1 cellular context compared by ENCODE assay signal in the genomic region with DNA sequence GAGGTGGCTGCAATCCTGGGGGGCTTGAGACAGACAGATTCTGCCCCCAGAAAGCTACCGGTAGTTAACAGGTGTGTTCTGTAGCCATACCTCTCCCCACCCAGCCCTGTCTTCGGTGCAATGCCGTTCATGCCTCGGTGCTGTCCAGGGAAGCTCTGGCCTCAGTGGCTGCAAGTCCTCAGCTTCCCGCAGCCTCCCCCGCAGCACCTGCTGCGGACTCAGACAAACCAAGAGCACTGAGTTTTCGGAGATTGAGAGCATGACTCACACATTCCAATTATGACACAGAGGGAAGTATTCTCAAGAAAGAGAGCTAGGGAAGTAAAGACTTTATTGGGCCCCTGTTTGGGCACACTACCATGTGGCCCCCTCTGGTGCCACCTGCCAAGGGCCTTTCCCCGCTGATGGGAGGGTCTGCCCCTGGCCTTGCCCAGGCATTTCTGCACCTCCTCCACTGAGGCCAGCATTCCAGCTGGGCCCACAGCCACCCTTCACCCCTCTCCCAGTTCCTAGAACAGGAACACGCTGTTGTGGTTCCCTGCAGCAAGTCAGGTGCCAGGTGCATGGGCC.
TF ChIP-seq lines count a peak whose summit lies in the region.

No MANE protein-coding gene starts in this region.

TF ChIP-seq in K562, 482 proteins besides CTCF, POLR2A, EP300 and RAD21 (continued from another document and continues in another):
- TF ChIP-seq JUN (IDR thresholded peaks at IDR 0.05; ENCODE audit: borderline replicate concordance, low read depth, low read length) (peak; percentile 96), JUN (CRISPR knock-in tag; IDR thresholded peaks at IDR 0.05; ENCODE audit: borderline replicate concordance) (peak; percentile 89; the same call in 1 of the 2 replicates), SAP30 (IDR thresholded peaks at IDR 0.05; ENCODE audit: borderline replicate concordance, insufficient read depth, low read depth, low read length, poor library complexity, severe bottlenecking) (no peak), SMAD4 (CRISPR knock-in tag; conservative IDR thresholded peaks at IDR 0.05) (peak; percentile 73), BDP1 (IDR thresholded peaks at IDR 0.05; ENCODE audit: insufficient read depth, insufficient read length) (no peak), BHLHE40 (IDR thresholded peaks at IDR 0.05; ENCODE audit: low read length) (peak; percentile 77), FOS (IDR thresholded peaks at IDR 0.05; ENCODE audit: extremely low read depth, insufficient read length) (peak; percentile 70), NR2C2 (CRISPR knock-in tag; IDR thresholded peaks at IDR 0.05) (peak; percentile 57; the same call in 1 of the 2 replicates), NR2C2 (tag; IDR thresholded peaks at IDR 0.05) (no peak), SMARCE1 (IDR thresholded peaks at IDR 0.05) (peak; percentile 88), ZNF77 (CRISPR knock-in tag; IDR thresholded peaks at IDR 0.05) (no peak), NCOA1 (IDR thresholded peaks at IDR 0.05; ENCODE audit: low read depth) (no peak), POLR2H (tag; IDR thresholded peaks at IDR 0.05; ENCODE audit: low read depth) (no peak), SNIP1 (IDR thresholded peaks at IDR 0.05; ENCODE audit: low read depth) (no peak), CBFA2T2 (conservative IDR thresholded peaks at IDR 0.05) (peak; percentile 55), NFRKB (IDR thresholded peaks at IDR 0.05; ENCODE audit: low read depth) (no peak), MAFK (IDR thresholded peaks at IDR 0.05; ENCODE audit: low read length) (no peak), SMARCA4 (IDR thresholded peaks at IDR 0.05) (peak; percentile 85), CBFA2T3 (IDR thresholded peaks at IDR 0.05) (peak; percentile 77), FOXA3 (CRISPR knock-in tag; conservative IDR thresholded peaks at IDR 0.05 in 1 of 2, IDR thresholded peaks at IDR 0.05 in 1 of 2) (no peak), CEBPG (CRISPR knock-in tag; IDR thresholded peaks at IDR 0.05) (peak; percentile 27; the same call in 1 of the 2 replicates), CEBPG (tag; conservative IDR thresholded peaks at IDR 0.05 in 1 of 2, IDR thresholded peaks at IDR 0.05 in 1 of 2) (no peak), CC2D1A (IDR thresholded peaks at IDR 0.05) (no peak), KLF16 (IDR thresholded peaks at IDR 0.05) (peak; percentile 61; the same call in 1 of the 2 replicates), POLR2G (IDR thresholded peaks at IDR 0.05; ENCODE audit: low read depth, low read length) (0 out of 2 replicates have a peak, but pooled peaks have one; percentile 30), RCOR1 (IDR thresholded peaks at IDR 0.05; ENCODE audit: borderline replicate concordance in 1 of 2, low read depth in 2 of 2, low read length in 2 of 2) (peak; percentile 75 to 98), U2AF2 (optimal IDR thresholded peaks at IDR 0.05; ENCODE audit: low read depth, low read length) (no peak), EHMT2 (IDR thresholded peaks at IDR 0.05) (no peak), TCF3 (CRISPR knock-in tag; IDR thresholded peaks at IDR 0.05) (peak; percentile 73), KDM1A (IDR thresholded peaks at IDR 0.05) (peak; percentile 97 to 98), L3MBTL2 (IDR thresholded peaks at IDR 0.05) (peak; percentile 52; the same call in 1 of the 2 replicates), HMGN3 (IDR thresholded peaks at IDR 0.05; ENCODE audit: borderline replicate concordance, extremely low read depth, insufficient read length, low read depth, low read length) (no peak), ZC3H11A (IDR thresholded peaks at IDR 0.05; ENCODE audit: low read depth, low read length) (no peak), C11orf30 (IDR thresholded peaks at IDR 0.05; ENCODE audit: low read depth) (0 out of 2 replicates have a peak, but pooled peaks have one; percentile 18), CSDE1 (IDR thresholded peaks at IDR 0.05) (no peak), EGR1 (conservative IDR thresholded peaks at IDR 0.05) (peak; percentile 89), ZNF583 (CRISPR knock-in tag; IDR thresholded peaks at IDR 0.05) (no peak), SMARCC2 (IDR thresholded peaks at IDR 0.05; ENCODE audit: low read depth) (peak; percentile 67; the same call in 1 of the 2 replicates), MAZ (CRISPR knock-in tag; conservative IDR thresholded peaks at IDR 0.05 in 1 of 2, IDR thresholded peaks at IDR 0.05 in 1 of 2) (peak in 1 of 2 experiments; percentile 63; a peak in 1 of 4 replicates), TRIM24 (IDR thresholded peaks at IDR 0.05) (peak; percentile 6 to 23; a peak in 1 of 4 replicates), ZNF12 (CRISPR knock-in tag; IDR thresholded peaks at IDR 0.05) (peak; percentile 31; the same call in 1 of the 2 replicates), CTBP1 (IDR thresholded peaks at IDR 0.05; ENCODE audit: borderline replicate concordance) (peak; percentile 92), ELF4 (CRISPR knock-in tag; IDR thresholded peaks at IDR 0.05) (0 out of 2 replicates have a peak, but pooled peaks have one; percentile 26), ZC3H8 (IDR thresholded peaks at IDR 0.05) (no peak), NFE2 (IDR thresholded peaks at IDR 0.05; ENCODE audit: low read depth) (peak; percentile 50), HDAC1 (IDR thresholded peaks at IDR 0.05) (peak in 1 of 2 experiments; percentile 88; a peak in 2 of 4 replicates), SP1 (CRISPR knock-in tag; IDR thresholded peaks at IDR 0.05) (peak; percentile 48; the same call in 1 of the 2 replicates), TEAD4 (IDR thresholded peaks at IDR 0.05; ENCODE audit: low read length) (peak; percentile 74), TEAD4 (CRISPR knock-in tag; IDR thresholded peaks at IDR 0.05; ENCODE audit: borderline replicate concordance) (no peak), JUND (IDR thresholded peaks at IDR 0.05; ENCODE audit: borderline replicate concordance, low read depth, low read length) (peak; percentile 98), JUND (tag; IDR thresholded peaks at IDR 0.05; ENCODE audit: borderline replicate concordance, low read depth, low read length) (peak; percentile 95; the same call in 2 of the 3 replicates), HDAC2 (IDR thresholded peaks at IDR 0.05) (peak; percentile 81), CCNT2 (IDR thresholded peaks at IDR 0.05; ENCODE audit: borderline replicate concordance, extremely low read depth, insufficient read length, low read depth, low read length) (peak; percentile 61), PTBP1 (IDR thresholded peaks at IDR 0.05; ENCODE audit: low read depth, low read length) (no peak)
- TF ChIP-seq, protein P1, sequence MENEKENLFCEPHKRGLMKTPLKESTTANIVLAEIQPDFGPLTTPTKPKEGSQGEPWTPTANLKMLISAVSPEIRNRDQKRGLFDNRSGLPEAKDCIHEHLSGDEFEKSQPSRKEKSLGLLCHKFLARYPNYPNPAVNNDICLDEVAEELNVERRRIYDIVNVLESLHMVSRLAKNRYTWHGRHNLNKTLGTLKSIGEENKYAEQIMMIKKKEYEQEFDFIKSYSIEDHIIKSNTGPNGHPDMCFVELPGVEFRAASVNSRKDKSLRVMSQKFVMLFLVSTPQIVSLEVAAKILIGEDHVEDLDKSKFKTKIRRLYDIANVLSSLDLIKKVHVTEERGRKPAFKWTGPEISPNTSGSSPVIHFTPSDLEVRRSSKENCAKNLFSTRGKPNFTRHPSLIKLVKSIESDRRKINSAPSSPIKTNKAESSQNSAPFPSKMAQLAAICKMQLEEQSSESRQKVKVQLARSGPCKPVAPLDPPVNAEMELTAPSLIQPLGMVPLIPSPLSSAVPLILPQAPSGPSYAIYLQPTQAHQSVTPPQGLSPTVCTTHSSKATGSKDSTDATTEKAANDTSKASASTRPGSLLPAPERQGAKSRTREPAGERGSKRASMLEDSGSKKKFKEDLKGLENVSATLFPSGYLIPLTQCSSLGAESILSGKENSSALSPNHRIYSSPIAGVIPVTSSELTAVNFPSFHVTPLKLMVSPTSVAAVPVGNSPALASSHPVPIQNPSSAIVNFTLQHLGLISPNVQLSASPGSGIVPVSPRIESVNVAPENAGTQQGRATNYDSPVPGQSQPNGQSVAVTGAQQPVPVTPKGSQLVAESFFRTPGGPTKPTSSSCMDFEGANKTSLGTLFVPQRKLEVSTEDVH (IDR thresholded peaks at IDR 0.05; ENCODE audit: low read depth, partially characterized antibody) = peak; percentile 47
- TF ChIP-seq, protein P2, sequence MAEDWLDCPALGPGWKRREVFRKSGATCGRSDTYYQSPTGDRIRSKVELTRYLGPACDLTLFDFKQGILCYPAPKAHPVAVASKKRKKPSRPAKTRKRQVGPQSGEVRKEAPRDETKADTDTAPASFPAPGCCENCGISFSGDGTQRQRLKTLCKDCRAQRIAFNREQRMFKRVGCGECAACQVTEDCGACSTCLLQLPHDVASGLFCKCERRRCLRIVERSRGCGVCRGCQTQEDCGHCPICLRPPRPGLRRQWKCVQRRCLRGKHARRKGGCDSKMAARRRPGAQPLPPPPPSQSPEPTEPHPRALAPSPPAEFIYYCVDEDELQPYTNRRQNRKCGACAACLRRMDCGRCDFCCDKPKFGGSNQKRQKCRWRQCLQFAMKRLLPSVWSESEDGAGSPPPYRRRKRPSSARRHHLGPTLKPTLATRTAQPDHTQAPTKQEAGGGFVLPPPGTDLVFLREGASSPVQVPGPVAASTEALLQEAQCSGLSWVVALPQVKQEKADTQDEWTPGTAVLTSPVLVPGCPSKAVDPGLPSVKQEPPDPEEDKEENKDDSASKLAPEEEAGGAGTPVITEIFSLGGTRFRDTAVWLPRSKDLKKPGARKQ (CRISPR knock-in tag; IDR thresholded peaks at IDR 0.05) = no peak
- TF ChIP-seq, protein P3, sequence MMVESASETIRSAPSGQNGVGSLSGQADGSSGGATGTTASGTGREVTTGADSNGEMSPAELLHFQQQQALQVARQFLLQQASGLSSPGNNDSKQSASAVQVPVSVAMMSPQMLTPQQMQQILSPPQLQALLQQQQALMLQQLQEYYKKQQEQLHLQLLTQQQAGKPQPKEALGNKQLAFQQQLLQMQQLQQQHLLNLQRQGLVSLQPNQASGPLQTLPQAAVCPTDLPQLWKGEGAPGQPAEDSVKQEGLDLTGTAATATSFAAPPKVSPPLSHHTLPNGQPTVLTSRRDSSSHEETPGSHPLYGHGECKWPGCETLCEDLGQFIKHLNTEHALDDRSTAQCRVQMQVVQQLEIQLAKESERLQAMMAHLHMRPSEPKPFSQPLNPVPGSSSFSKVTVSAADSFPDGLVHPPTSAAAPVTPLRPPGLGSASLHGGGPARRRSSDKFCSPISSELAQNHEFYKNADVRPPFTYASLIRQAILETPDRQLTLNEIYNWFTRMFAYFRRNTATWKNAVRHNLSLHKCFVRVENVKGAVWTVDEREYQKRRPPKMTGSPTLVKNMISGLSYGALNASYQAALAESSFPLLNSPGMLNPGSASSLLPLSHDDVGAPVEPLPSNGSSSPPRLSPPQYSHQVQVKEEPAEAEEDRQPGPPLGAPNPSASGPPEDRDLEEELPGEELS (CRISPR knock-in tag; IDR thresholded peaks at IDR 0.05; ENCODE audit: borderline replicate concordance) = no peak
- TF ChIP-seq, protein P4, sequence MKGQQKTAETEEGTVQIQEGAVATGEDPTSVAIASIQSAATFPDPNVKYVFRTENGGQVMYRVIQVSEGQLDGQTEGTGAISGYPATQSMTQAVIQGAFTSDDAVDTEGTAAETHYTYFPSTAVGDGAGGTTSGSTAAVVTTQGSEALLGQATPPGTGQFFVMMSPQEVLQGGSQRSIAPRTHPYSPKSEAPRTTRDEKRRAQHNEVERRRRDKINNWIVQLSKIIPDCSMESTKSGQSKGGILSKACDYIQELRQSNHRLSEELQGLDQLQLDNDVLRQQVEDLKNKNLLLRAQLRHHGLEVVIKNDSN (CRISPR knock-in tag; IDR thresholded peaks at IDR 0.05) = 0 out of 2 replicates have a peak, but pooled peaks have one; percentile 29
- TF ChIP-seq, protein P5, sequence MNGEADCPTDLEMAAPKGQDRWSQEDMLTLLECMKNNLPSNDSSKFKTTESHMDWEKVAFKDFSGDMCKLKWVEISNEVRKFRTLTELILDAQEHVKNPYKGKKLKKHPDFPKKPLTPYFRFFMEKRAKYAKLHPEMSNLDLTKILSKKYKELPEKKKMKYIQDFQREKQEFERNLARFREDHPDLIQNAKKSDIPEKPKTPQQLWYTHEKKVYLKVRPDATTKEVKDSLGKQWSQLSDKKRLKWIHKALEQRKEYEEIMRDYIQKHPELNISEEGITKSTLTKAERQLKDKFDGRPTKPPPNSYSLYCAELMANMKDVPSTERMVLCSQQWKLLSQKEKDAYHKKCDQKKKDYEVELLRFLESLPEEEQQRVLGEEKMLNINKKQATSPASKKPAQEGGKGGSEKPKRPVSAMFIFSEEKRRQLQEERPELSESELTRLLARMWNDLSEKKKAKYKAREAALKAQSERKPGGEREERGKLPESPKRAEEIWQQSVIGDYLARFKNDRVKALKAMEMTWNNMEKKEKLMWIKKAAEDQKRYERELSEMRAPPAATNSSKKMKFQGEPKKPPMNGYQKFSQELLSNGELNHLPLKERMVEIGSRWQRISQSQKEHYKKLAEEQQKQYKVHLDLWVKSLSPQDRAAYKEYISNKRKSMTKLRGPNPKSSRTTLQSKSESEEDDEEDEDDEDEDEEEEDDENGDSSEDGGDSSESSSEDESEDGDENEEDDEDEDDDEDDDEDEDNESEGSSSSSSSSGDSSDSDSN (IDR thresholded peaks at IDR 0.05; ENCODE audit: borderline replicate concordance in 1 of 2, low read depth in 2 of 2, low read length in 2 of 2) = no peak; a peak in 1 of 4 replicates
- TF ChIP-seq, protein P6, sequence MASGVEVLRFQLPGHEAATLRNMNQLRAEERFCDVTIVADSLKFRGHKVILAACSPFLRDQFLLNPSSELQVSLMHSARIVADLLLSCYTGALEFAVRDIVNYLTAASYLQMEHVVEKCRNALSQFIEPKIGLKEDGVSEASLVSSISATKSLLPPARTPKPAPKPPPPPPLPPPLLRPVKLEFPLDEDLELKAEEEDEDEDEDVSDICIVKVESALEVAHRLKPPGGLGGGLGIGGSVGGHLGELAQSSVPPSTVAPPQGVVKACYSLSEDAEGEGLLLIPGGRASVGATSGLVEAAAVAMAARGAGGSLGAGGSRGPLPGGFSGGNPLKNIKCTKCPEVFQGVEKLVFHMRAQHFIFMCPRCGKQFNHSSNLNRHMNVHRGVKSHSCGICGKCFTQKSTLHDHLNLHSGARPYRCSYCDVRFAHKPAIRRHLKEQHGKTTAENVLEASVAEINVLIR (CRISPR knock-in tag; IDR thresholded peaks at IDR 0.05) = no peak
